8 cellular contexts compared by ENCODE assay signal in genomic region chr3:172102123-172102882, GRCh38.
DNase-seq lines count a peak whose midpoint lies in the region; ATAC-seq and TF ChIP-seq lines count a peak whose summit lies in the region.

No MANE protein-coding gene starts in this region.

- no peaks in the 10 kb centered on the region for H3K36me3 ChIP-seq in spleen

- no peaks in the 10 kb centered on the region for H3K36me3 Mint-ChIP-seq in activated naive CD4-positive, alpha-beta T cell treated with anti-CD3 and anti-CD28 coated beads, Interleukin-2, amount 50 U/mL, for 24 hours

- no peak for TF ChIP-seq CTCF in spleen (IDR thresholded peaks at IDR 0.05 in 8 of 11, conservative IDR thresholded peaks at IDR 0.05 in 3 of 11)

- H3K27ac Mint-ChIP-seq in activated naive CD4-positive, alpha-beta T cell treated with anti-CD3 and anti-CD28 coated beads, Interleukin-2, amount 50 U/mL, for 24 hours = peak overlapping the region; percentile 53

- peaks cover 20 to 97% (median 67%) of the 10 kb centered on the region in 6 donors for H3K4me1 ChIP-seq in spleen

- peaks cover 91% of the 10 kb centered on the region for H3K4me1 Mint-ChIP-seq in activated naive CD4-positive, alpha-beta T cell treated with anti-CD3 and anti-CD28 coated beads, Interleukin-2, amount 50 U/mL, for 24 hours

- H3K9me3 Mint-ChIP-seq in activated naive CD4-positive, alpha-beta T cell treated with anti-CD3 and anti-CD28 coated beads, Interleukin-2, amount 50 U/mL, for 24 hours = no peaks in the 10 kb centered on the region

- DNase-seq in DMS53 (lab: John Stamatoyannopoulos, UW) (peak; percentile 48), DMS53 treated with DMSO at 0.1 percent for 48 hours (lab: John Stamatoyannopoulos, UW; ENCODE audit: unreplicated experiment) (no peak), NAMALWA (ENCODE audit: low spot score) (peak; percentile 87), spleen (peak; percentile 82), A172 (ENCODE audit: low spot score) (no peak), posterior vena cava (ENCODE audit: low spot score) (no peak)

- peak overlapping the region in 7 of 8 donors; percentile 26 to 64 (median 50) for H3K27ac ChIP-seq in spleen

- WGBS in spleen, 5 donors = 27 to 42% (median 33%) methylated on average over 5 of the region's 5 CpGs

- peak overlapping the region; percentile 48 for H3K4me3 Mint-ChIP-seq in activated naive CD4-positive, alpha-beta T cell treated with anti-CD3 and anti-CD28 coated beads, Interleukin-2, amount 50 U/mL, for 24 hours

- peak overlapping the region in 1 of 8 donors; percentile 16 for H3K4me3 ChIP-seq in spleen

- no peak for ATAC-seq in HG02852 (IDR thresholded peaks at IDR 0.05; ENCODE audit: unreplicated experiment)

- H3K27me3 ChIP-seq in spleen (replicated peaks in 1 of 7) = no peaks in the 10 kb centered on the region

- H3K9me3 ChIP-seq in spleen = no peaks in the 10 kb centered on the region

- no peaks in the 10 kb centered on the region for H3K27me3 Mint-ChIP-seq in activated naive CD4-positive, alpha-beta T cell treated with anti-CD3 and anti-CD28 coated beads, Interleukin-2, amount 50 U/mL, for 24 hours

- intact Hi-C loops in spleen (cut with DNase I; ENCODE audit: low total_unique reads) (no loop called here), posterior vena cava (cut with DNase I) (loop anchor here in 1 of 2 donors (2.0 kb wide), 1 partner anchor 22 kb away; no protein-coding TSS in a partner anchor)

- no peak for TF ChIP-seq POLR2A in spleen (IDR thresholded peaks at IDR 0.05)

Comparison
In these comparisons a context has a peak if more than half of its experiments do, and no peak if none do; other contexts are left out.
1. DNase-seq: peak in DMS53 (single experiment), NAMALWA (single experiment) and spleen (single experiment); none in DMS53 treated with DMSO at 0.1 percent for 48 hours (single experiment), A172 (single experiment) and posterior vena cava (single experiment).